20 cellular contexts compared by ENCODE assay signal in the genomic region with DNA sequence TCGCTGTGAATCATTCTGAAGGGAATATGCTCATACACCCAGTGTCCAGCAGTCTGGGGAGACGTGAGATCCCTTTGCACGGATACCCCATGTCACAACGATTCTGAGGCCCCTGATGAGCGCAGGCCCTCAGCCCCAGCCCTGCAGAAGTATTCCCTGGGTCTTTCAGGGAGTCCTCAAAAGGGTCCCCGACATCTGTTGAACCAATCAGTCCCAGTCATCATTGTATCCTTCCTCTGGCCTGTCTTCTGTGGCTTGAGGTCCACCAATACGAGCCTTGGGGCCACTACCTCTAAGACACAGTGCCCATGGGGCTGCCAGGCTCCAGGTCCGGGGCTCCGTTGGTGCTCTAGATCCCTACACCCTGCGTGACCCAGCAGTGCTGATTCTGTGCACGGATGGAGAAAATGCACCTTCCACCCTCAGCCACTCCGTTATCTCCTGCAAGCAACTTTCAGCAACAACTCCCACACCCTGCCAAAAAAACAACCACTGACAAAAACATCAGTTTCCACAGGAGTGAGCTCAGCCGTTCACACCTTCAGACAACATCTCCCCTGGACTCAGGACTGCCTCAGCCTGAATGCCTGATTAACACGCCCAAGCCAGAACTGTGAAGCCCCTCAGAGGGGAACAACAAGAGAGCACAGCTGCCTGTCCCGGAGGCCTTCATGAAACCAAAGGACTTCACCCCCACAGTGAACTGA. TPM values are rescaled to one million over a fixed set of nuclear protein-coding genes. Genes with fewer than 3 reads are reported as not detected.
DNase-seq lines count a peak whose midpoint lies in the region; ATAC-seq, FAIRE-seq and TF ChIP-seq lines count a peak whose summit lies in the region.
"Had no signal": no experiment of that assay in that cellular context is flagged by ENCODE, and none has a peak within 500 bp of the region (broad histone marks: within the 10 kb centered on the region; RNA-seq: fewer than 3 reads in every experiment).

No MANE protein-coding gene starts in this region.

- no peak for TF ChIP-seq POLR2A in GM12891 (IDR thresholded peaks at IDR 0.05; ENCODE audit: low read depth, low read length)

- POLR2A ChIA-PET in CD4-positive, alpha-beta T cell (lab: Charles Lee) = interaction anchor here (1.0 to 8.9 kb wide), 2 partner anchors 16 to 47 kb away, joined by 3 to 394 read pairs; a partner anchor contains a TSS
- POLR2A ChIA-PET in naive thymus-derived CD4-positive, alpha-beta T cell (lab: Charles Lee) = interaction anchor here (0.6 to 18.7 kb wide), 5 partner anchors 12 to 47 kb away, joined by 3 to 409 read pairs (median 9); a partner anchor contains a TSS

- H3K4me3 ChIP-seq in naive thymus-derived CD4-positive, alpha-beta T cell (ENCODE audit: low read length) = peak overlapping the region; percentile 24
- H3K4me3 ChIP-seq: right lobe of liver, thoracic aorta had no signal

- H3K27me3 ChIP-seq in CD4-positive, alpha-beta T cell (ENCODE audit: control insufficient read depth, insufficient read depth, low read length) = no peaks in the 10 kb centered on the region
- no peaks in the 10 kb centered on the region for H3K27me3 ChIP-seq in naive thymus-derived CD4-positive, alpha-beta T cell (ENCODE audit: control insufficient read depth in 2 of 2, insufficient read depth in 2 of 2, low read length in 2 of 2)
- H3K27me3 ChIP-seq: right lobe of liver had no signal

- no peaks in the 10 kb centered on the region for H3K36me3 ChIP-seq in naive thymus-derived CD4-positive, alpha-beta T cell (ENCODE audit: control insufficient read depth in 2 of 3, insufficient read depth in 3 of 3, low read length in 3 of 3)
- H3K36me3 ChIP-seq: right lobe of liver, thoracic aorta had no signal

- peaks cover 56% of the 10 kb centered on the region for H3K4me1 Mint-ChIP-seq in CD4-positive, alpha-beta T cell (ENCODE audit: low read depth)
- H3K4me1 Mint-ChIP-seq in activated T-helper 1 cell treated with anti-CD3 and anti-CD28 coated beads, Interleukin-12 subunit alpha, Interleukin-12 subunit beta, Interleukin-2, Interleukin-4 antibody, amounts not matched to agents 30 ng/mL and 10 ng/mL and 1 ng/mL, durations not matched to agents 14 hours and 24 hours and 36 hours (ENCODE audit: low read depth) = peaks cover 53% of the 10 kb centered on the region
- H3K4me1 Mint-ChIP-seq in naive thymus-derived CD4-positive, alpha-beta T cell = peaks cover 33 to 61% (median 52%) of the 10 kb centered on the region in 7 donors
- H3K4me1 Mint-ChIP-seq: mesothelial cell of epicardium had no signal

- H3K27ac Mint-ChIP-seq in CD4-positive, alpha-beta T cell = peak overlapping the region; percentile 78
- peak overlapping the region; percentile 73 for H3K27ac Mint-ChIP-seq in activated T-helper 1 cell treated with anti-CD3 and anti-CD28 coated beads, Interleukin-12 subunit alpha, Interleukin-12 subunit beta, Interleukin-2, Interleukin-4 antibody, amounts not matched to agents 30 ng/mL and 10 ng/mL and 1 ng/mL, durations not matched to agents 14 hours and 24 hours and 36 hours
- H3K27ac Mint-ChIP-seq in naive thymus-derived CD4-positive, alpha-beta T cell = peak overlapping the region; percentile 80 to 96 (median 88)
- H3K27ac Mint-ChIP-seq: mesothelial cell of epicardium had no signal

- DNase-seq in CD4-positive, alpha-beta T cell = peak in 2 of 10 experiments; percentile 22 to 28
- DNase-seq in GM12891 (ENCODE audit: insufficient read length, low spot score) (no peak), SW480 (ENCODE audit: low spot score) (no peak), mesenteric fat pad (ENCODE audit: low spot score) (no peak)
- DNase-seq in activated T-helper 1 cell treated with anti-CD3 and anti-CD28 coated beads, Interleukin-12 subunit alpha, Interleukin-12 subunit beta, Interleukin-2, Interleukin-4 antibody, amounts not matched to agents 30 ng/mL and 10 ng/mL and 1 ng/mL, durations not matched to agents 14 hours and 24 hours and 36 hours (ENCODE audit: low spot score) = peak; percentile 38
- peak in 5 of 9 donors; percentile 10 to 51 (median 20) for DNase-seq in naive thymus-derived CD4-positive, alpha-beta T cell
- DNase-seq: DMS 273 treated with DMSO at 0.1 percent for 48 hours, foreskin keratinocyte, hypothalamus, kidney glomerular epithelial cell, MM.1S, NCI-H187, right lobe of liver, RPMI8226 had no signal

- peak; percentile 41 for FAIRE-seq in GM12891 (lab: Jason Lieb, UNC)
- FAIRE-seq: astrocyte, colon had no signal

- no peak for TF ChIP-seq CTCF in CD4-positive, alpha-beta T cell (IDR thresholded peaks at IDR 0.05)

- intact Hi-C loops in CD4-positive, alpha-beta T cell (cut with DNase I, micrococcal nuclease) = no loop called here
- intact Hi-C loops in activated T-helper 1 cell treated with anti-CD3 and anti-CD28 coated beads, Interleukin-12 subunit alpha, Interleukin-12 subunit beta, Interleukin-2, Interleukin-4 antibody, amounts not matched to agents 30 ng/mL and 10 ng/mL and 1 ng/mL, durations not matched to agents 14 hours and 24 hours and 36 hours (cut with micrococcal nuclease) = loop anchor here (1.0 to 10.0 kb wide), 3 partner anchors 8 to 539 kb away; no protein-coding TSS in a partner anchor
- intact Hi-C loops in naive thymus-derived CD4-positive, alpha-beta T cell (cut with micrococcal nuclease) = loop anchor here (1.0 to 10.0 kb wide), 3 partner anchors 8 to 1119 kb away; a partner anchor contains a TSS

- H3K4me1 ChIP-seq in naive thymus-derived CD4-positive, alpha-beta T cell (ENCODE audit: control insufficient read depth in 2 of 2, insufficient read depth in 2 of 2, low read length in 2 of 2) = peaks cover 32 to 37% of the 10 kb centered on the region in 2 donors
- H3K4me1 ChIP-seq: foreskin keratinocyte, right lobe of liver had no signal

- ATAC-seq in CD4-positive, alpha-beta T cell (ENCODE audit: poor library complexity) = peak; percentile 30
- peak; percentile 30 for ATAC-seq in naive thymus-derived CD4-positive, alpha-beta T cell
- ATAC-seq in HG03565 (IDR thresholded peaks at IDR 0.05; ENCODE audit: unreplicated experiment) = no peak
- ATAC-seq: foreskin keratinocyte had no signal

- CTCF ChIA-PET in CD4-positive, alpha-beta T cell (lab: Charles Lee) = no interaction called here
- CTCF ChIA-PET in naive thymus-derived CD4-positive, alpha-beta T cell (lab: Charles Lee) = interaction anchor here (0.6 kb wide), 1 partner anchor 17 kb away, joined by 3 read pairs; no protein-coding TSS in a partner anchor

- no peaks in the 10 kb centered on the region for H3K27me3 Mint-ChIP-seq in CD4-positive, alpha-beta T cell
- no peaks in the 10 kb centered on the region for H3K27me3 Mint-ChIP-seq in activated T-helper 1 cell treated with anti-CD3 and anti-CD28 coated beads, Interleukin-12 subunit alpha, Interleukin-12 subunit beta, Interleukin-2, Interleukin-4 antibody, amounts not matched to agents 30 ng/mL and 10 ng/mL and 1 ng/mL, durations not matched to agents 14 hours and 24 hours and 36 hours (ENCODE audit: insufficient read depth)
- H3K27me3 Mint-ChIP-seq in naive thymus-derived CD4-positive, alpha-beta T cell = no peaks in the 10 kb centered on the region

- H3K27ac ChIP-seq in CD4-positive, alpha-beta T cell (ENCODE audit: low read depth, low read length) = peak overlapping the region; percentile 9
- H3K27ac ChIP-seq in naive thymus-derived CD4-positive, alpha-beta T cell (ENCODE audit: low read depth, low read length) = peak overlapping the region; percentile 48
- H3K27ac ChIP-seq: foreskin keratinocyte, right lobe of liver, thoracic aorta, VCaP had no signal

- H3K9me3 Mint-ChIP-seq in CD4-positive, alpha-beta T cell = no peaks in the 10 kb centered on the region
- no peaks in the 10 kb centered on the region for H3K9me3 Mint-ChIP-seq in activated T-helper 1 cell treated with anti-CD3 and anti-CD28 coated beads, Interleukin-12 subunit alpha, Interleukin-12 subunit beta, Interleukin-2, Interleukin-4 antibody, amounts not matched to agents 30 ng/mL and 10 ng/mL and 1 ng/mL, durations not matched to agents 14 hours and 24 hours and 36 hours
- peaks cover 0 to 1% (median 0%) of the 10 kb centered on the region in 11 donors for H3K9me3 Mint-ChIP-seq in naive thymus-derived CD4-positive, alpha-beta T cell

- H3K4me3 Mint-ChIP-seq in CD4-positive, alpha-beta T cell = peak overlapping the region; percentile 49
- H3K4me3 Mint-ChIP-seq in activated T-helper 1 cell treated with anti-CD3 and anti-CD28 coated beads, Interleukin-12 subunit alpha, Interleukin-12 subunit beta, Interleukin-2, Interleukin-4 antibody, amounts not matched to agents 30 ng/mL and 10 ng/mL and 1 ng/mL, durations not matched to agents 14 hours and 24 hours and 36 hours = peak overlapping the region; percentile 53
- peak overlapping the region in 9 of 10 donors; percentile 49 to 78 (median 74) for H3K4me3 Mint-ChIP-seq in naive thymus-derived CD4-positive, alpha-beta T cell
- H3K4me3 Mint-ChIP-seq: mesothelial cell of epicardium had no signal

- no peaks in the 10 kb centered on the region for H3K9me3 ChIP-seq in CD4-positive, alpha-beta T cell (ENCODE audit: control insufficient read depth, low read length)
- H3K9me3 ChIP-seq in naive thymus-derived CD4-positive, alpha-beta T cell (ENCODE audit: control insufficient read depth in 2 of 3, low read length in 3 of 3) = peaks cover 0 to under 1% (median 0%) of the 10 kb centered on the region in 3 experiments
- H3K9me3 ChIP-seq: right lobe of liver, thoracic aorta had no signal

- H3K36me3 Mint-ChIP-seq in CD4-positive, alpha-beta T cell (ENCODE audit: low read depth) = no peaks in the 10 kb centered on the region
- no peaks in the 10 kb centered on the region for H3K36me3 Mint-ChIP-seq in activated T-helper 1 cell treated with anti-CD3 and anti-CD28 coated beads, Interleukin-12 subunit alpha, Interleukin-12 subunit beta, Interleukin-2, Interleukin-4 antibody, amounts not matched to agents 30 ng/mL and 10 ng/mL and 1 ng/mL, durations not matched to agents 14 hours and 24 hours and 36 hours (ENCODE audit: low read depth)
- H3K36me3 Mint-ChIP-seq in naive thymus-derived CD4-positive, alpha-beta T cell = peaks cover 0 to 2% (median 0%) of the 10 kb centered on the region in 5 donors
- H3K36me3 Mint-ChIP-seq: mesothelial cell of epicardium had no signal

TF ChIP-seq in GM12891, 5 proteins besides CTCF, POLR2A, EP300 and RAD21:
- TF ChIP-seq TAF1 (IDR thresholded peaks at IDR 0.05; ENCODE audit: low read depth, low read length) (no peak), POLR2AphosphoS5 (IDR thresholded peaks at IDR 0.05; ENCODE audit: low read depth, low read length) (no peak), PAX5 (IDR thresholded peaks at IDR 0.05; ENCODE audit: insufficient read depth, low read length, severe bottlenecking) (no peak), SPI1 (IDR thresholded peaks at IDR 0.05; ENCODE audit: low read depth, low read length) (no peak), POU2F2 (IDR thresholded peaks at IDR 0.05; ENCODE audit: low read depth, low read length) (no peak)

RNA-seq across cellular contexts. Expression of a gene that starts 46.9 kb away (rescaled TPM):
- 10 to 100 TPM; 43.3 to 46.5 TPM for total RNA-seq in CD4-positive, alpha-beta T cell
- polyA plus RNA-seq in GM12891 (2012; ENCODE audit: low read depth, missing spikeins) = 0.64 TPM
- total RNA-seq in activated T-helper 1 cell treated with anti-CD3 and anti-CD28 coated beads, Interleukin-12 subunit alpha, Interleukin-12 subunit beta, Interleukin-2, Interleukin-4 antibody, amounts not matched to agents 30 ng/mL and 10 ng/mL and 1 ng/mL, durations not matched to agents 14 hours and 24 hours and 36 hours = 24.7 and 28.1 TPM in 2 replicates
- 10 to 100 TPM; 24.0 to 62.5 (median 50.3) TPM for total RNA-seq in naive thymus-derived CD4-positive, alpha-beta T cell
- polyA plus RNA-seq in naive thymus-derived CD4-positive, alpha-beta T cell = 1 to 10 TPM; 5.4 to 6.0 TPM
- total RNA-seq in mesenteric fat pad = 16.4 TPM

Comparison
In these comparisons a context has a peak if more than half of its experiments do, and no peak if none do; other contexts are left out.
1. DNase-seq: peak in activated T-helper 1 cell treated with anti-CD3 and anti-CD28 coated beads, Interleukin-12 subunit alpha, Interleukin-12 subunit beta, Interleukin-2, Interleukin-4 antibody, amounts not matched to agents 30 ng/mL and 10 ng/mL and 1 ng/mL, durations not matched to agents 14 hours and 24 hours and 36 hours (single experiment) and naive thymus-derived CD4-positive, alpha-beta T cell (5 of 9); none in GM12891 (single experiment), SW480 (single experiment) and mesenteric fat pad (single experiment).
2. intact Hi-C loops: an anchor here in activated T-helper 1 cell treated with anti-CD3 and anti-CD28 coated beads, Interleukin-12 subunit alpha, Interleukin-12 subunit beta, Interleukin-2, Interleukin-4 antibody, amounts not matched to agents 30 ng/mL and 10 ng/mL and 1 ng/mL, durations not matched to agents 14 hours and 24 hours and 36 hours (1.0 to 10.0 kb wide) and naive thymus-derived CD4-positive, alpha-beta T cell (1.0 to 10.0 kb wide); none called in CD4-positive, alpha-beta T cell.
3. Peak in every context shown above with its lines, with median percentiles within 50 percentile points of each other: H3K27ac Mint-ChIP-seq and H3K4me3 Mint-ChIP-seq.